Comparison of ENCODE assay signal across 1 cellular context in the genomic region with DNA sequence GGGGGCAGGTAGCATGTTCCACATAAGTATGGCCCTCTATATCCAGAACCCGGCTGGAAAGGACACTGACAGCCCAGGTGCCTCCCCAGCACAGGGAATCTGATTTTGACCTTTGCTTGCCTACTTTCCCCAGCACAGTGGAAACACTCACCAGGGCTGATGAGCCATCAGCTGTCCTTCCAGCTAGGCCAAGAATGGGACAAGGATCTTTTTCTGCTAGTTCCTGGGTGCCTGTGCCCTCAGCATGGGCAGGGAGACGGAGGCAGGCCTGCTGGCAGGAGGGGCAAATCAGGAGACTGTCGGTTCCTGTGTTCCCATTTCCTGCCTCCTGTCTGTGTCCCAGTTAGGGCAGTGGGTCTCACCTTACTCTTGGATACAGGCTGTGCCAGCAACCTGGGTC.
TF ChIP-seq lines count a peak whose summit lies in the region.

No MANE protein-coding gene starts in this region.

TF ChIP-seq in H1, 55 proteins besides CTCF, POLR2A, EP300 and RAD21:
- TF ChIP-seq EZH2 (IDR thresholded peaks at IDR 0.05; ENCODE audit: low read depth, low read length, severe bottlenecking) (no peak), CHD2 (IDR thresholded peaks at IDR 0.05; ENCODE audit: low read length) (no peak)
TF ChIP-seq in H1: peak in this region for 0.
